ENCODE assay signal across 17 cellular contexts in the genomic region with DNA sequence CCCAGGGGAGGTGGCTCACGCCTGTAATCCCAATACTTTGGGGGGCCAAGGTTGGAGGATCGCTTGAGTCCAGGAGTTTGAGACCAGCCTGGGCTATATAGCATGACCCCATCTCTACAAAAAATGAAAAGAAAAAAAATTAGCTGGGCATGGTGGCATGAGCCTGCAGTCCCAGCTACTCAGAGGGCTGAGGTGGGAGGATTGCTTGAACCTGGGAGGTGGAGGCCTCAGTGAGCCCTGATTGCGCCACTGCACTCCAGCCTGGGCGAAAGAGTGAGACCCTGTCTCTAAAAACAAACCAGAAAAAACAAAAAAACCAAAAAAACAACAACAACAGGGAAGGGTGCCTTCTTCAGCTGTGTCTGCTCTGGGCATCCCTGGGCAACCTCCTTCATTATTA. TPM values are rescaled to one million over a fixed set of nuclear protein-coding genes. Genes with fewer than 3 reads are reported as not detected.
DNase-seq lines count a peak whose midpoint lies in the region; ATAC-seq and TF ChIP-seq lines count a peak whose summit lies in the region.
"Had no signal": no experiment of that assay in that cellular context is flagged by ENCODE, and none has a peak within 500 bp of the region (broad histone marks: within the 10 kb centered on the region; RNA-seq: fewer than 3 reads in every experiment).

No MANE protein-coding gene starts in this region.

- ATAC-seq in Right ventricle myocardium inferior (no peak), heart left ventricle (no peak), T-cell (replicated peaks in 1 of 4) (no peak), lower lobe of right lung (no peak), upper lobe of right lung (no peak), WTC11 (no peak)

- peak overlapping the region; percentile 87 to 99 for H3K27ac Mint-ChIP-seq in T-cell
- H3K27ac Mint-ChIP-seq in WTC11, result no peak overlapping the region

- POLR2A ChIA-PET in T-cell (lab: Charles Lee) (interaction anchor here (0.5 to 0.6 kb wide), 3 partner anchors 10 to 1384 kb away, joined by 3 to 5 read pairs (median 3); no protein-coding TSS in a partner anchor), WTC11 (lab: Charles Lee) (interaction anchor here (1.2 to 1.3 kb wide), 2 partner anchors 52 to 64 kb away, joined by 3 to 6 read pairs; a partner anchor contains a TSS)

- CTCF ChIA-PET in T-cell (lab: Charles Lee) (interaction anchor here in 1 of 2 donors (0.9 to 1.3 kb wide), 4 partner anchors 9 to 91 kb away, joined by 3 to 5 read pairs (median 3); no protein-coding TSS in a partner anchor), WTC11 (lab: Charles Lee) (interaction anchor here (0.7 to 6.0 kb wide), 25 partner anchors 9 to 273 kb away, joined by 3 to 88 read pairs (median 6); a partner anchor contains a TSS)

- H3K36me3 Mint-ChIP-seq in T-cell (peaks cover 11% of the 10 kb centered on the region), WTC11 (no peaks in the 10 kb centered on the region)

- no peaks in the 10 kb centered on the region for H3K9me3 ChIP-seq in heart left ventricle
- no peaks in the 10 kb centered on the region for H3K9me3 ChIP-seq in lower lobe of right lung
- no peaks in the 10 kb centered on the region for H3K9me3 ChIP-seq in upper lobe of right lung
- no peaks in the 10 kb centered on the region for H3K9me3 ChIP-seq in prostate gland
- H3K9me3 ChIP-seq: MG63, suprapubic skin had no signal

- H3K4me1 ChIP-seq in heart left ventricle (peaks cover 0 to 63% (median 7%) of the 10 kb centered on the region in 12 donors), lower lobe of right lung (peaks cover 48% of the 10 kb centered on the region), upper lobe of right lung (peaks cover 29% of the 10 kb centered on the region), prostate gland (replicated peaks) (no peaks in the 10 kb centered on the region)

- H3K27me3 Mint-ChIP-seq in T-cell (no peaks in the 10 kb centered on the region), WTC11 (ENCODE audit: low read depth) (peaks cover 9% of the 10 kb centered on the region)

- H3K27me3 ChIP-seq in heart left ventricle (peaks cover 0 to 28% (median 0%) of the 10 kb centered on the region in 9 donors), lower lobe of right lung (ENCODE audit: low read depth) (no peaks in the 10 kb centered on the region), upper lobe of right lung (no peaks in the 10 kb centered on the region), prostate gland (replicated peaks; ENCODE audit: insufficient read depth) (no peaks in the 10 kb centered on the region)
- H3K27me3 ChIP-seq: hepatocyte, suprapubic skin had no signal

- H3K4me3 Mint-ChIP-seq in T-cell, result peak overlapping the region; percentile 87 to 88 (median 88)
- no peak overlapping the region for H3K4me3 Mint-ChIP-seq in WTC11

- TF ChIP-seq POLR2A in heart left ventricle (IDR thresholded peaks at IDR 0.05) (no peak), prostate gland (IDR thresholded peaks at IDR 0.05) (no peak)

- 68 to 75% (median 71%) methylated on average over 4 of the region's 4 CpGs for WGBS in heart left ventricle, 4 donors
- WGBS in prostate gland, result 72% methylated on average over 4 of the region's 4 CpGs

- H3K4me1 Mint-ChIP-seq in T-cell (peaks cover 62 to 69% (median 67%) of the 10 kb centered on the region in 3 donors), WTC11 (peaks cover 24% of the 10 kb centered on the region)

- H3K36me3 ChIP-seq in heart left ventricle, result no peaks in the 10 kb centered on the region
- H3K36me3 ChIP-seq in lower lobe of right lung, result no peaks in the 10 kb centered on the region
- no peaks in the 10 kb centered on the region for H3K36me3 ChIP-seq in upper lobe of right lung
- no peaks in the 10 kb centered on the region for H3K36me3 ChIP-seq in prostate gland
- H3K36me3 ChIP-seq: MG63, suprapubic skin, WERI-Rb-1 had no signal

- H3K27ac ChIP-seq in heart left ventricle (peak overlapping the region in 1 of 12 donors; percentile 83), lower lobe of right lung (peak overlapping the region; percentile 71), upper lobe of right lung (no peak overlapping the region), prostate gland (no peak overlapping the region)
- H3K27ac ChIP-seq: hepatocyte, suprapubic skin, WERI-Rb-1 had no signal

- TF ChIP-seq CTCF in heart left ventricle (IDR thresholded peaks at IDR 0.05) (no peak), lower lobe of right lung (IDR thresholded peaks at IDR 0.05) (no peak), upper lobe of right lung (IDR thresholded peaks at IDR 0.05) (no peak), prostate gland (IDR thresholded peaks at IDR 0.05) (no peak), WTC11 (IDR thresholded peaks at IDR 0.05) (no peak)

- intact Hi-C loops in Right ventricle myocardium inferior (cut with DNase I) (loop anchor here (5.0 kb wide), 1 partner anchor 225 kb away; no protein-coding TSS in a partner anchor), heart left ventricle (cut with DNase I) (loop anchor here in 4 of 10 donors (5.0 to 10.0 kb wide), 2 partner anchors 223 to 225 kb away; no protein-coding TSS in a partner anchor), lower lobe of right lung (cut with DNase I) (no loop called here), upper lobe of right lung (cut with DNase I) (no loop called here), prostate gland (cut with DNase I) (loop anchor here (10.0 kb wide), 1 partner anchor 163 kb away; a partner anchor contains a TSS)

- H3K4me3 ChIP-seq in heart left ventricle, result peak overlapping the region in 2 of 12 donors; percentile 49 to 73
- H3K4me3 ChIP-seq in lower lobe of right lung, result peak overlapping the region; percentile 60
- H3K4me3 ChIP-seq in upper lobe of right lung, result peak overlapping the region; percentile 55
- no peak overlapping the region for H3K4me3 ChIP-seq in prostate gland
- H3K4me3 ChIP-seq: hepatocyte, MG63 had no signal

- H3K9me3 Mint-ChIP-seq in T-cell (no peaks in the 10 kb centered on the region), WTC11 (peaks cover 5% of the 10 kb centered on the region; the same call in 1 of the 2 replicates)

- DNase-seq in Right ventricle myocardium inferior (ENCODE audit: missing footprints) (peak; percentile 55), heart left ventricle (no peak), T-cell (no peak), lower lobe of right lung (no peak), upper lobe of right lung (no peak), prostate gland (ENCODE audit: low spot score) (no peak), WTC11 (ENCODE audit: low spot score) (no peak), COLO829 (ENCODE audit: low spot score) (no peak)
- DNase-seq: effector CD4-positive, alpha-beta T cell; MG63; NCI-H2029 treated with DMSO at 0.1 percent for 48 hours; NCI-H524; WERI-Rb-1 had no signal

TF ChIP-seq in WTC11, 78 proteins besides CTCF, POLR2A, EP300 and RAD21 (continues in another document):
- TF ChIP-seq NFATC4 (CRISPR knock-in tag; IDR thresholded peaks at IDR 0.05), result no peak
- TF ChIP-seq, protein P1, sequence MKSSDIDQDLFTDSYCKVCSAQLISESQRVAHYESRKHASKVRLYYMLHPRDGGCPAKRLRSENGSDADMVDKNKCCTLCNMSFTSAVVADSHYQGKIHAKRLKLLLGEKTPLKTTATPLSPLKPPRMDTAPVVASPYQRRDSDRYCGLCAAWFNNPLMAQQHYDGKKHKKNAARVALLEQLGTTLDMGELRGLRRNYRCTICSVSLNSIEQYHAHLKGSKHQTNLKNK (CRISPR knock-in tag; IDR thresholded peaks at IDR 0.05), result no peak

RNA-seq across cellular contexts. Expression of a gene that starts 0.5 kb away (rescaled TPM):
- total RNA-seq in Right ventricle myocardium inferior (9.3 TPM), heart left ventricle (10 to 100 TPM in 2 of 9 donors, 1 to 10 TPM in 7; 1.8 to 56.6 (median 5.0) TPM), T-cell (100 to 1,000 TPM; 109 to 363 (median 277) TPM), lower lobe of right lung (162 TPM), upper lobe of right lung (106 TPM), prostate gland (1 to 10 TPM; 6.1 to 9.4 TPM), WTC11 (2021) (2.8 to 3.3 TPM (median 3.2 TPM) in 3 replicates)
- 1 to 10 TPM; 4.2 to 4.7 TPM for polyA plus RNA-seq in heart left ventricle

RNA-seq across cellular contexts. Expression of a gene that starts 32.8 kb away (rescaled TPM):
- total RNA-seq in Right ventricle myocardium inferior (10.0 TPM), heart left ventricle (10 to 100 TPM in 1 of 9 donors, 1 to 10 TPM in 8; 4.3 to 14.1 (median 7.4) TPM), T-cell (100 to 1,000 TPM in 1 of 5 donors, 10 to 100 TPM in 4; 57.2 to 103 (median 80.1) TPM), lower lobe of right lung (22.4 TPM), upper lobe of right lung (29.4 TPM), prostate gland (10 to 100 TPM in 1 of 2 donors, 1 to 10 TPM in 1; 9.7 to 48.1 TPM), WTC11 (2021) (11.4 to 16.0 TPM (median 14.8 TPM) in 3 replicates)
- 10 to 100 TPM in 1 of 2 donors, 1 to 10 TPM in 1; 6.9 to 14.7 TPM for polyA plus RNA-seq in heart left ventricle

RNA-seq across cellular contexts. Expression of a gene that starts 52.7 kb away (rescaled TPM):
- total RNA-seq in Right ventricle myocardium inferior, result not detected
- not detected for total RNA-seq in heart left ventricle
- polyA plus RNA-seq in heart left ventricle, result not detected
- not detected for total RNA-seq in T-cell
- total RNA-seq in lower lobe of right lung, result not detected
- total RNA-seq in upper lobe of right lung, result not detected
- total RNA-seq in prostate gland, result not detected
- total RNA-seq in WTC11 (2021), result not detected in 3 replicates
- total RNA-seq: hepatocyte, osteoblast, sciatic nerve, suprapubic skin had no signal
- polyA plus RNA-seq: hepatocyte had no signal

Comparison
In these comparisons a context has a peak if more than half of its experiments do, and no peak if none do; other contexts are left out.
1. H3K4me3 ChIP-seq: peak in lower lobe of right lung (single experiment) and upper lobe of right lung (single experiment); none in prostate gland (0 of 2).
2. intact Hi-C loops: an anchor here in Right ventricle myocardium inferior (5.0 kb wide) and prostate gland (10.0 kb wide); none called in lower lobe of right lung and upper lobe of right lung.